Comparison of ENCODE assay signal across 8 cellular contexts in the genomic region with DNA sequence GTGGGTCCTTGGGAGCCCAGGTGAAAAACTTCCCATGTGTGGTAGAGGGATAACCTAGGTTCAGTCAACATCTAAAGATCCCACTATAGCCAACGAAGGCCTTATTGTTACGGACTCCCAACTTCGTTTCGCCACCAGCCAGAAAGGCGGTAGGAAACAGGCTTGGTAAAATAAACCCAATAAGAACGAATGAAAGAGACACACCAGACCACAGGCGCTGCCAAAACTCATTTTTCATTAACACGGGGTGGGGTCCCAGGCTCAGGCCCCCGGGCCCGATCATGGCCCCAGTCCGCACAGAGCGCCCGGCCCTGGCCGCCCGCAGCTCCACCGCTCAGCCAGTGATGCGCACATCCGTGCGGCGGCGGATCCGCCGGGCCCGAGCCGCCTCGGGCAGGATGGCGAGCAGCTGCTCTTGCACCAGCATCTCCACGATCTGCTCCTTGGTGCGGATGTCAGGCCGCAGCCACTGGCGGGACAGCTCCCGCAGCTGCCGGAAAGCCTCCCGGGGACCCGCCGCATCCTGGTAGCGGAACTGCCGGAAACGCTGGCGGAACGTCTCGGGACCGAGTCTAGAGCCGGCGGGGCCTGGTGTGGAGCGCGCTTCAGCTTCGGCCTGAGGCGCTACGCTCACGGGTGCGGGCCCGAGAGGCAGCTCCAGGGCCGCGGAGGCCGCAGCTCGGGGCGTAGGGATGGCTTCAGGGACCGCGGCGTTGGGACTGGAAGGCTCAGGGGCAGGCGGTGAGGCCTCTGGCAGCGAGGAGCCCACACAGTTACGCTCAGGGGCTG. TPM values are rescaled to one million over a fixed set of nuclear protein-coding genes. Genes with fewer than 3 reads are reported as not detected.
A peak's percentile ranks its signal among the peaks of the same experiment; 100 is the strongest.
DNase-seq lines count a peak whose midpoint lies in the region; ATAC-seq and TF ChIP-seq lines count a peak whose summit lies in the region.

No MANE protein-coding gene starts in this region.

- TF ChIP-seq POLR2A in gastroesophageal sphincter (IDR thresholded peaks at IDR 0.05) (no peak), tibial nerve (IDR thresholded peaks at IDR 0.05) (no peak)

- H3K4me3 Mint-ChIP-seq in osteocyte (ENCODE audit: unreplicated experiment) = peak overlapping the region; percentile 99

- H3K4me1 Mint-ChIP-seq in osteocyte (ENCODE audit: unreplicated experiment) = peaks cover 17% of the 10 kb centered on the region

- H3K27ac ChIP-seq in SJCRH30 (peak overlapping the region; percentile 94), gastroesophageal sphincter (peak overlapping the region; percentile 92 to 98 (median 96)), tibial nerve (peak overlapping the region; percentile 90 to 99 (median 98))

- H3K4me1 ChIP-seq in SJCRH30 (no peaks in the 10 kb centered on the region), gastroesophageal sphincter (peaks cover 0 to 33% (median 13%) of the 10 kb centered on the region in 3 donors), tibial nerve (peaks cover 0 to 26% (median 24%) of the 10 kb centered on the region in 4 donors)

- TF ChIP-seq EP300 in gastroesophageal sphincter (IDR thresholded peaks at IDR 0.05) (no peak), tibial nerve (IDR thresholded peaks at IDR 0.05) (no peak)

- H3K27me3 ChIP-seq in SJCRH30 (no peaks in the 10 kb centered on the region), gastroesophageal sphincter (no peaks in the 10 kb centered on the region), tibial nerve (no peaks in the 10 kb centered on the region)

- H3K9me3 ChIP-seq in SJCRH30 (replicated peaks) = no peaks in the 10 kb centered on the region
- no peaks in the 10 kb centered on the region for H3K9me3 ChIP-seq in gastroesophageal sphincter
- no peaks in the 10 kb centered on the region for H3K9me3 ChIP-seq in tibial nerve

- H3K36me3 Mint-ChIP-seq in osteocyte (ENCODE audit: unreplicated experiment) = peaks cover 3% of the 10 kb centered on the region

- H3K36me3 ChIP-seq in SJCRH30 = no peaks in the 10 kb centered on the region
- H3K36me3 ChIP-seq in gastroesophageal sphincter = no peaks in the 10 kb centered on the region
- H3K36me3 ChIP-seq in tibial nerve = peaks cover 0 to 9% (median 0%) of the 10 kb centered on the region in 3 donors

- H3K27ac Mint-ChIP-seq in osteocyte (ENCODE audit: unreplicated experiment) = peak overlapping the region; percentile 100

- peak overlapping the region; percentile 90 for H3K4me3 ChIP-seq in SJCRH30
- H3K4me3 ChIP-seq in gastroesophageal sphincter = peak overlapping the region; percentile 84 to 91
- H3K4me3 ChIP-seq in tibial nerve = peak overlapping the region; percentile 66 to 99 (median 96)

- no peak for TF ChIP-seq CTCF in gastroesophageal sphincter (IDR thresholded peaks at IDR 0.05)
- no peak for TF ChIP-seq CTCF in osteocyte (IDR thresholded peaks at IDR 0.05)
- TF ChIP-seq CTCF in tibial nerve (IDR thresholded peaks at IDR 0.05) = no peak

- H3K9me3 Mint-ChIP-seq in osteocyte (ENCODE audit: unreplicated experiment) = no peaks in the 10 kb centered on the region

- ATAC-seq in HG03108 (IDR thresholded peaks at IDR 0.05; ENCODE audit: unreplicated experiment) (peak; percentile 17), gastroesophageal sphincter (peak; percentile 39)

- DNase-seq in NOMO-1 treated with DMSO at 0.1 percent for 48 hours (lab: John Stamatoyannopoulos, UW; ENCODE audit: unreplicated experiment) (peak; percentile 30), NOMO-1 (lab: John Stamatoyannopoulos, UW; ENCODE audit: unreplicated experiment in 2 of 2) (no peak), SJCRH30 (peak; percentile 72 to 75), osteocyte (ENCODE audit: extremely low spot score, unreplicated experiment) (peak; percentile 88), tibial nerve (ENCODE audit: low spot score in 2 of 2) (no peak)
- peak; percentile 70 for DNase-seq in activated naive CD4-positive, alpha-beta T cell treated with Interleukin-2 at 50 U/mL for 16 hours

- no peaks in the 10 kb centered on the region for H3K27me3 Mint-ChIP-seq in osteocyte (ENCODE audit: unreplicated experiment)

- 0 to 5% methylated on average over 6 to 10 of the region's 64 CpGs for WGBS in gastroesophageal sphincter (ENCODE audit: low coverage in 1 of 2), 2 donors
- WGBS in tibial nerve, 2 donors = 1% methylated on average over 25 to 64 of the region's 64 CpGs

RNA-seq across cellular contexts. Expression of a gene that starts 0.7 kb away (rescaled TPM):
- 44.4 and 52.9 TPM in 2 replicates for total RNA-seq in SJCRH30 (2014; rRNA removed; shearing (Covaris generic))
- total RNA-seq in gastroesophageal sphincter = 10 to 100 TPM; 47.9 to 95.2 (median 90.7) TPM
- total RNA-seq in osteocyte = 80.2 and 81.4 TPM in 2 replicates
- 100 to 1,000 TPM; 120 to 224 (median 151) TPM for total RNA-seq in tibial nerve

RNA-seq across cellular contexts. Expression of a gene that starts 14.8 kb away (rescaled TPM):
- 5.3 and 6.2 TPM in 2 replicates for total RNA-seq in SJCRH30 (2014; rRNA removed; shearing (Covaris generic))
- 1 to 10 TPM; 4.1 to 6.8 (median 5.7) TPM for total RNA-seq in gastroesophageal sphincter
- total RNA-seq in osteocyte = 3.8 and 4.6 TPM in 2 replicates
- 10 to 100 TPM in 2 of 4 donors, under 1 TPM in 1, not detected in 1; 0.90 to 13.2 (median 12.9) TPM for total RNA-seq in tibial nerve

Comparison
In these comparisons a context has a peak if more than half of its experiments do, and no peak if none do; other contexts are left out.
1. DNase-seq: peak in NOMO-1 treated with DMSO at 0.1 percent for 48 hours (single experiment), SJCRH30 (2 of 2), activated naive CD4-positive, alpha-beta T cell treated with Interleukin-2 at 50 U/mL for 16 hours (single experiment) and osteocyte (single experiment); none in NOMO-1 (0 of 2) and tibial nerve (0 of 2).
2. Peak in every context shown above with its lines, with median percentiles within 50 percentile points of each other: H3K27ac ChIP-seq and H3K4me3 ChIP-seq.